11 cellular contexts compared by ENCODE assay signal in the genomic region with DNA sequence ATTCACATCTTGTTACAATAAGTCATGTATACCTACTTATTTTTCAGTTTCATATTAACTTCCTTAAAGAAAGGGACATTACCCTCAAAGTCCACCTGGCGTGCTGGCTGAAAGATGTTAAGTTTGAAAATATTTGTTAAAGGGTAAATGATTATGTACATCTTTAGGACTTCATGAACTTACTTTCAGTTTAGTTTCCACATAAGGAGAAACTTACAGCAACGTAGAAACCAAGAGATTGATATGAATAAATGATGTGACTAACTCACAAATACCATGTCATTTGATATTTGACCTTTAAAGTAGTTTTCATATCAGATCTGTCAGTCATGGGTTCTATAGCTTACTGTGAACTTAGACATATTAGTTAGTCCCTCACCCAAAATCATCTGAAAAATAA. TPM values are rescaled to one million over a fixed set of nuclear protein-coding genes. Genes with fewer than 3 reads are reported as not detected.
A peak's percentile ranks its signal among the peaks of the same experiment; 100 is the strongest.
DNase-seq lines count a peak whose midpoint lies in the region; ATAC-seq and TF ChIP-seq lines count a peak whose summit lies in the region.
"Had no signal": no experiment of that assay in that cellular context is flagged by ENCODE, and none has a peak within 500 bp of the region (broad histone marks: within the 10 kb centered on the region; RNA-seq: fewer than 3 reads in every experiment).

No MANE protein-coding gene starts in this region.

- H3K4me1 Mint-ChIP-seq in activated CD8-positive, alpha-beta T cell treated with anti-CD3 and anti-CD28 coated beads for 36 hours (ENCODE audit: low read depth), result peaks cover 54% of the 10 kb centered on the region

- CTCF ChIA-PET in activated CD8-positive, alpha-beta T cell treated with anti-CD3 and anti-CD28 coated beads for 36 hours (lab: Charles Lee), result interaction anchor here (1.3 to 2.6 kb wide), 4 partner anchors 11 to 76 kb away, joined by 3 to 12 read pairs (median 5); no protein-coding TSS in a partner anchor

- no peak for TF ChIP-seq CTCF in activated CD8-positive, alpha-beta T cell treated with anti-CD3 and anti-CD28 coated beads for 36 hours (IDR thresholded peaks at IDR 0.05)

- H3K36me3 ChIP-seq in ACC112 (ENCODE audit: insufficient read depth, low read length), result no peaks in the 10 kb centered on the region

- no peaks in the 10 kb centered on the region for H3K79me2 ChIP-seq in ACC112 (ENCODE audit: control insufficient read depth, insufficient read depth, low read length, unreplicated experiment)

- peak overlapping the region; percentile 99 for H3K27ac Mint-ChIP-seq in activated CD8-positive, alpha-beta T cell treated with anti-CD3 and anti-CD28 coated beads for 36 hours

- POLR2A ChIA-PET in activated CD8-positive, alpha-beta T cell treated with anti-CD3 and anti-CD28 coated beads for 36 hours (lab: Charles Lee), result interaction anchor here (0.8 to 26.1 kb wide), 9 partner anchors 14 to 721 kb away, joined by 3 to 752 read pairs (median 9); a partner anchor contains a TSS

- H3K36me3 Mint-ChIP-seq in activated CD8-positive, alpha-beta T cell treated with anti-CD3 and anti-CD28 coated beads for 36 hours (ENCODE audit: low read depth), result peaks cover 84% of the 10 kb centered on the region

- peaks cover 16% of the 10 kb centered on the region for H3K4me1 ChIP-seq in ACC112 (ENCODE audit: control insufficient read depth, insufficient read depth, low read length, unreplicated experiment)

- peak overlapping the region; percentile 46 for H2AFZ ChIP-seq in ACC112 (ENCODE audit: low read length, unreplicated experiment)

- peak; percentile 68 for ATAC-seq in GM18909 (IDR thresholded peaks at IDR 0.05; ENCODE audit: poor library complexity, unreplicated experiment)
- ATAC-seq in HG02798 (IDR thresholded peaks at IDR 0.05; ENCODE audit: poor library complexity, unreplicated experiment), result peak; percentile 60
- ATAC-seq in activated CD8-positive, alpha-beta T cell treated with anti-CD3 and anti-CD28 coated beads for 36 hours, result peak; percentile 60
- ATAC-seq in SK-N-SH treated with all-trans-retinoic acid at 6 μM for 48 hours, result no peak

- peak overlapping the region; percentile 43; the same call in 1 of the 2 replicates for H3K4me3 ChIP-seq in ACC112 (ENCODE audit: low read depth, low read length)

- no peaks in the 10 kb centered on the region for H3K27me3 ChIP-seq in ACC112 (ENCODE audit: insufficient read depth, low read length)
- H3K27me3 ChIP-seq: neutrophil had no signal

- H3K9me3 Mint-ChIP-seq in activated CD8-positive, alpha-beta T cell treated with anti-CD3 and anti-CD28 coated beads for 36 hours, result peaks cover 6% of the 10 kb centered on the region

- H3K27me3 Mint-ChIP-seq in activated CD8-positive, alpha-beta T cell treated with anti-CD3 and anti-CD28 coated beads for 36 hours, result no peaks in the 10 kb centered on the region

- intact Hi-C loops in activated CD8-positive, alpha-beta T cell treated with anti-CD3 and anti-CD28 coated beads for 36 hours (cut with micrococcal nuclease), result loop anchor here (1.0 to 5.0 kb wide), 2 partner anchors 16 to 885 kb away; no protein-coding TSS in a partner anchor

- H3K4me3 Mint-ChIP-seq in activated CD8-positive, alpha-beta T cell treated with anti-CD3 and anti-CD28 coated beads for 36 hours, result peak overlapping the region; percentile 94

- DNase-seq in activated CD8-positive, alpha-beta T cell treated with anti-CD3 and anti-CD28 coated beads for 36 hours, result peak; percentile 69
- DNase-seq in NCI-H128 (lab: John Stamatoyannopoulos, UW; ENCODE audit: unreplicated experiment), result no peak
- no peak for DNase-seq in SW 1271 (lab: John Stamatoyannopoulos, UW)
- DNase-seq in DMS 273 treated with DMSO at 0.1 percent for 48 hours (lab: John Stamatoyannopoulos, UW), result no peak
- DNase-seq: NCI-H1436 treated with DMSO at 0.1 percent for 48 hours had no signal

- peak overlapping the region; percentile 62 for H3K27ac ChIP-seq in ACC112 (ENCODE audit: low read depth, low read length)
- H3K27ac ChIP-seq: C4-2B, neutrophil had no signal

TF ChIP-seq in SK-N-SH treated with all-trans-retinoic acid at 6 μM for 48 hours, 23 proteins besides CTCF, POLR2A, EP300 and RAD21:
- TF ChIP-seq, protein P1, sequence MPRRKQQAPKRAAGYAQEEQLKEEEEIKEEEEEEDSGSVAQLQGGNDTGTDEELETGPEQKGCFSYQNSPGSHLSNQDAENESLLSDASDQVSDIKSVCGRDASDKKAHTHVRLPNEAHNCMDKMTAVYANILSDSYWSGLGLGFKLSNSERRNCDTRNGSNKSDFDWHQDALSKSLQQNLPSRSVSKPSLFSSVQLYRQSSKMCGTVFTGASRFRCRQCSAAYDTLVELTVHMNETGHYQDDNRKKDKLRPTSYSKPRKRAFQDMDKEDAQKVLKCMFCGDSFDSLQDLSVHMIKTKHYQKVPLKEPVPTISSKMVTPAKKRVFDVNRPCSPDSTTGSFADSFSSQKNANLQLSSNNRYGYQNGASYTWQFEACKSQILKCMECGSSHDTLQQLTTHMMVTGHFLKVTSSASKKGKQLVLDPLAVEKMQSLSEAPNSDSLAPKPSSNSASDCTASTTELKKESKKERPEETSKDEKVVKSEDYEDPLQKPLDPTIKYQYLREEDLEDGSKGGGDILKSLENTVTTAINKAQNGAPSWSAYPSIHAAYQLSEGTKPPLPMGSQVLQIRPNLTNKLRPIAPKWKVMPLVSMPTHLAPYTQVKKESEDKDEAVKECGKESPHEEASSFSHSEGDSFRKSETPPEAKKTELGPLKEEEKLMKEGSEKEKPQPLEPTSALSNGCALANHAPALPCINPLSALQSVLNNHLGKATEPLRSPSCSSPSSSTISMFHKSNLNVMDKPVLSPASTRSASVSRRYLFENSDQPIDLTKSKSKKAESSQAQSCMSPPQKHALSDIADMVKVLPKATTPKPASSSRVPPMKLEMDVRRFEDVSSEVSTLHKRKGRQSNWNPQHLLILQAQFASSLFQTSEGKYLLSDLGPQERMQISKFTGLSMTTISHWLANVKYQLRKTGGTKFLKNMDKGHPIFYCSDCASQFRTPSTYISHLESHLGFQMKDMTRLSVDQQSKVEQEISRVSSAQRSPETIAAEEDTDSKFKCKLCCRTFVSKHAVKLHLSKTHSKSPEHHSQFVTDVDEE (CRISPR knock-in tag; IDR thresholded peaks at IDR 0.05), result no peak
- TF ChIP-seq, protein P2, sequence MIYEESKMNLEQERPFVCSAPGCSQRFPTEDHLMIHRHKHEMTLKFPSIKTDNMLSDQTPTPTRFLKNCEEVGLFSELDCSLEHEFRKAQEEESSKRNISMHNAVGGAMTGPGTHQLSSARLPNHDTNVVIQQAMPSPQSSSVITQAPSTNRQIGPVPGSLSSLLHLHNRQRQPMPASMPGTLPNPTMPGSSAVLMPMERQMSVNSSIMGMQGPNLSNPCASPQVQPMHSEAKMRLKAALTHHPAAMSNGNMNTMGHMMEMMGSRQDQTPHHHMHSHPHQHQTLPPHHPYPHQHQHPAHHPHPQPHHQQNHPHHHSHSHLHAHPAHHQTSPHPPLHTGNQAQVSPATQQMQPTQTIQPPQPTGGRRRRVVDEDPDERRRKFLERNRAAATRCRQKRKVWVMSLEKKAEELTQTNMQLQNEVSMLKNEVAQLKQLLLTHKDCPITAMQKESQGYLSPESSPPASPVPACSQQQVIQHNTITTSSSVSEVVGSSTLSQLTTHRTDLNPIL (CRISPR knock-in tag; IDR thresholded peaks at IDR 0.05; ENCODE audit: low read depth), result no peak
- TF ChIP-seq TCF4 (CRISPR knock-in tag; IDR thresholded peaks at IDR 0.05; ENCODE audit: borderline replicate concordance) (no peak), ZNF8 (CRISPR knock-in tag; IDR thresholded peaks at IDR 0.05) (no peak), PPARA (CRISPR knock-in tag; IDR thresholded peaks at IDR 0.05; ENCODE audit: borderline replicate concordance) (no peak), TOX (CRISPR knock-in tag; IDR thresholded peaks at IDR 0.05; ENCODE audit: borderline replicate concordance) (no peak), ZC3H10 (CRISPR knock-in tag; IDR thresholded peaks at IDR 0.05) (no peak), ZNF565 (CRISPR knock-in tag; conservative IDR thresholded peaks at IDR 0.05; ENCODE audit: low read depth) (no peak), CSDC2 (CRISPR knock-in tag; IDR thresholded peaks at IDR 0.05) (no peak), OSR1 (CRISPR knock-in tag; IDR thresholded peaks at IDR 0.05) (no peak)
- TF ChIP-seq, protein P3, sequence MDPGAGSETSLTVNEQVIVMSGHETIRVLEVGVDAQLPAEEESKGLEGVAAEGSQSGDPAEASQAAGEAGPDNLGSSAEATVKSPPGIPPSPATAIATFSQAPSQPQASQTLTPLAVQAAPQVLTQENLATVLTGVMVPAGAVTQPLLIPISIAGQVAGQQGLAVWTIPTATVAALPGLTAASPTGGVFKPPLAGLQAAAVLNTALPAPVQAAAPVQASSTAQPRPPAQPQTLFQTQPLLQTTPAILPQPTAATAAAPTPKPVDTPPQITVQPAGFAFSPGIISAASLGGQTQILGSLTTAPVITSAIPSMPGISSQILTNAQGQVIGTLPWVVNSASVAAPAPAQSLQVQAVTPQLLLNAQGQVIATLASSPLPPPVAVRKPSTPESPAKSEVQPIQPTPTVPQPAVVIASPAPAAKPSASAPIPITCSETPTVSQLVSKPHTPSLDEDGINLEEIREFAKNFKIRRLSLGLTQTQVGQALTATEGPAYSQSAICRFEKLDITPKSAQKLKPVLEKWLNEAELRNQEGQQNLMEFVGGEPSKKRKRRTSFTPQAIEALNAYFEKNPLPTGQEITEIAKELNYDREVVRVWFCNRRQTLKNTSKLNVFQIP (CRISPR knock-in tag; IDR thresholded peaks at IDR 0.05; ENCODE audit: borderline replicate concordance, low read depth), result no peak

RNA-seq across cellular contexts. Expression of a gene that starts 2.1 kb away (rescaled TPM):
- total RNA-seq in activated CD8-positive, alpha-beta T cell treated with anti-CD3 and anti-CD28 coated beads for 36 hours, result 100 to 1,000 TPM; 240 to 259 TPM

RNA-seq across cellular contexts. Expression of a gene that starts 59.7 kb away (rescaled TPM):
- total RNA-seq in activated CD8-positive, alpha-beta T cell treated with anti-CD3 and anti-CD28 coated beads for 36 hours, result 1 to 10 TPM; 4.7 to 4.9 TPM
